Comparison of ENCODE assay signal across 10 cellular contexts in the genomic region with DNA sequence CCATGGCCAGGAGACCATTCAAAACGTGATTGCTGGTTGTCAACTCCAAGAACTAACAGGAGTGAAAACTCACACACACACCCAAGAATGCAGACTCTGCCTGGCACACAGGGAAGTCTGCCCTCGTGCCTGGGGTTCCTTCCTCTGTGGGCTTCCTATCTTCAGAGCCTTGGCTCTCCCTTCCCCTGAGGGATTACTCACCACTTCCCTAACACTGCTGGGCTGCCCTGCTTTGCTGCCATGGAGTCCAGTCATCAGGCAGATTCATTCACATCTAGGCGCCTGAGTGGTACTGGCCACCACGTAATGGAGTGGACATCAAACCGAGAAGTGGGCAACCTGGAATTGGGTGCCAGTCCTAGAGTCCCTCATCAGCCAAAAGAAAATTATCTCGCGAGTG.
DNase-seq lines count a peak whose midpoint lies in the region; ATAC-seq and TF ChIP-seq lines count a peak whose summit lies in the region.
"Had no signal": no experiment of that assay in that cellular context is flagged by ENCODE, and none has a peak within 500 bp of the region (broad histone marks: within the 10 kb centered on the region; RNA-seq: fewer than 3 reads in every experiment).

No MANE protein-coding gene starts in this region.

- no peak overlapping the region for H3K27ac ChIP-seq in ascending aorta
- H3K27ac ChIP-seq in right lobe of liver, result no peak overlapping the region
- no peak overlapping the region for H3K27ac ChIP-seq in endodermal cell (ENCODE audit: low read depth, low read length)
- H3K27ac ChIP-seq: cardiac muscle cell, ovary had no signal

- H3K4me1 ChIP-seq in ascending aorta (peaks cover 0 to 5% of the 10 kb centered on the region in 2 donors), right lobe of liver (peaks cover 0 to 3% (median 0%) of the 10 kb centered on the region in 4 donors), endodermal cell (ENCODE audit: control insufficient read depth, insufficient read depth, low read length) (no peaks in the 10 kb centered on the region)

- H3K9ac ChIP-seq in endodermal cell (ENCODE audit: extremely low read depth, low read length, poor library complexity, severe bottlenecking), result no peak overlapping the region

- 50% methylated on average over 4 of the region's 7 CpGs for WGBS in right lobe of liver (ENCODE audit: insufficient coverage, low coverage, low lambda C conversion rate, missing lambda C conversion rate)
- WGBS in endodermal cell (ENCODE audit: insufficient coverage in 1 of 2, insufficient read length in 1 of 2), 2 experiments, result 91 to 98% methylated on average over 5 to 7 of the region's 7 CpGs

- H3K4me3 Mint-ChIP-seq in endodermal cell, result no peak overlapping the region

- intact Hi-C loops in ascending aorta (cut with DNase I) (no loop called here), right lobe of liver (cut with DNase I) (no loop called here)

- peaks cover 31% of the 10 kb centered on the region for H3K27me3 Mint-ChIP-seq in endodermal cell (ENCODE audit: insufficient read depth)

- no peaks in the 10 kb centered on the region for H3K36me3 Mint-ChIP-seq in endodermal cell (ENCODE audit: low read depth)

- H3K27me3 ChIP-seq in ascending aorta, result no peaks in the 10 kb centered on the region
- H3K27me3 ChIP-seq in right lobe of liver, result no peaks in the 10 kb centered on the region
- no peaks in the 10 kb centered on the region for H3K27me3 ChIP-seq in endodermal cell (ENCODE audit: control insufficient read depth, insufficient read depth, low read length, poor library complexity, severe bottlenecking)
- H3K27me3 ChIP-seq: cardiac muscle cell, ovary had no signal

- peak; percentile 29 to 59 (median 44) for ATAC-seq in right lobe of liver

- peaks cover 2% of the 10 kb centered on the region for H3K4me1 Mint-ChIP-seq in endodermal cell

- TF ChIP-seq POLR2A in right lobe of liver (IDR thresholded peaks at IDR 0.05), result no peak

- H3K4me3 ChIP-seq in ascending aorta (no peak overlapping the region), right lobe of liver (no peak overlapping the region), endodermal cell (ENCODE audit: low read length) (no peak overlapping the region)
- H3K4me3 ChIP-seq: cardiac muscle cell, ovary had no signal

- H3K36me3 ChIP-seq in ascending aorta (no peaks in the 10 kb centered on the region), right lobe of liver (no peaks in the 10 kb centered on the region), endodermal cell (ENCODE audit: control insufficient read depth, insufficient read depth, low read length) (no peaks in the 10 kb centered on the region)
- H3K36me3 ChIP-seq: cardiac muscle cell, ovary had no signal

- H3K9me3 Mint-ChIP-seq in endodermal cell, result no peaks in the 10 kb centered on the region

- H3K9me3 ChIP-seq in ascending aorta (no peaks in the 10 kb centered on the region), right lobe of liver (no peaks in the 10 kb centered on the region), endodermal cell (ENCODE audit: control insufficient read depth, low read length) (no peaks in the 10 kb centered on the region)
- H3K9me3 ChIP-seq: ovary had no signal

- no peak overlapping the region for H3K27ac Mint-ChIP-seq in endodermal cell

- TF ChIP-seq CTCF in ascending aorta (IDR thresholded peaks at IDR 0.05), result no peak
- no peak for TF ChIP-seq CTCF in right lobe of liver (IDR thresholded peaks at IDR 0.05)
- TF ChIP-seq CTCF in endodermal cell (conservative IDR thresholded peaks at IDR 0.05), result no peak

- DNase-seq in CD1c-positive myeloid dendritic cell (ENCODE audit: extremely low spot score), result peak; percentile 81
- peak; percentile 68 for DNase-seq in MV-4-11 (lab: John Stamatoyannopoulos, UW)
- DNase-seq in ascending aorta (ENCODE audit: low spot score in 2 of 2), result peak; percentile 31 to 64
- peak in 1 of 3 donors; percentile 32 for DNase-seq in right lobe of liver
- no peak for DNase-seq in COR-L47 (lab: John Stamatoyannopoulos, UW)
- DNase-seq in amniotic stem cell (lab: John Stamatoyannopoulos, UW), result no peak
- DNase-seq in endodermal cell, result no peak
- no peak for DNase-seq in T-helper 9 cell
- DNase-seq: ovary had no signal

Comparison
In these comparisons a context has a peak if more than half of its experiments do, and no peak if none do; other contexts are left out.
1. DNase-seq: peak in CD1c-positive myeloid dendritic cell (single experiment), MV-4-11 (single experiment) and ascending aorta (2 of 2); none in COR-L47 (single experiment), amniotic stem cell (single experiment), endodermal cell (single experiment) and T-helper 9 cell (single experiment).